In the genomic region with DNA sequence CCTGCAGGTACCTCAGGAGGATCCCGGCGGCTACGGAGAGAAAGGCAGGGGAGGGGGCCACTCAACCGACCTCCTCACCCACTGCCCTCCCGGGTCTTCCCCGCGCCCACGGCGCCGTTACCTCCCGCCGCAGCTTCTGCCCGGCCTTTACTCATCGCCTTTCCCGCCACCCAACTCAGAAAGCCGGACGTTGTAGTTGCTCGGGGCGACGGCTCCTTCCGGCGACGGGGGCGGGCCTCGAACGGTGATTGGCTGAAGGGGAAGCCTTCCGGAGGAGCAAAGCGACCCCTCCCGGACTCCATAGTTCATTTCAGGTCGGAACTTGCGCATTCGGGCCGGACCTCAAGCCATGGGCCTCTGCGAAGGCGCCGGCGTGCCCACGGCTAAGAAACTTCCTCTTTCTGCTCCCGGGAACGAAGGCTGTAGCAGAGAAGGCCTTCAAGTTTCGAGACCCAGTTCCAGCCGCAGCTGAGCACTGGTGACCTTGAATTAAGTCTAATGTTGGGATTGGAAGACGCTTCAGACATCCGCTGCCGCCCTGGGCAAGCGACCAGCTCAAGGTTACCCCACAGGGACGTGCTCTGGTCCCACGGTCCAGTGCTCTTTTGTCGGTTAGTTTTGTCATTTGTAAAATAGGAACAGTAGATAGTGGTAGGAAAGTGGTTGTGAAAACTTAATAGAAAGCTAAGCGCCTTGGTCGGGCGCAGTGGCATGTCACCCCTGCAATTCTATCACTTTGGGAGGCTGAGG, we compare ENCODE assay signal across 1 cellular context.
TF ChIP-seq lines count a peak whose summit lies in the region.

A gene with protein sequence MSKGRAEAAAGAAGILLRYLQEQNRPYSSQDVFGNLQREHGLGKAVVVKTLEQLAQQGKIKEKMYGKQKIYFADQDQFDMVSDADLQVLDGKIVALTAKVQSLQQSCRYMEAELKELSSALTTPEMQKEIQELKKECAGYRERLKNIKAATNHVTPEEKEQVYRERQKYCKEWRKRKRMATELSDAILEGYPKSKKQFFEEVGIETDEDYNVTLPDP (minus strand): TSS at position 198 of the 750 bp plus-strand sequence. CDS start 43 bp downstream, at position 155.

TF ChIP-seq in K562, 482 proteins besides CTCF, POLR2A, EP300 and RAD21 (continued from another document and continues in another):
- no peak for TF ChIP-seq YY1 (IDR thresholded peaks at IDR 0.05; ENCODE audit: borderline replicate concordance in 1 of 3, control insufficient read depth in 1 of 3, extremely low read depth in 1 of 3, insufficient read depth in 3 of 3, insufficient read length in 1 of 3, insufficient replicate concordance in 2 of 3, low read depth in 1 of 3, low read length in 2 of 3)
- no peak for TF ChIP-seq ZNF23 (CRISPR knock-in tag; IDR thresholded peaks at IDR 0.05)
- TF ChIP-seq CC2D1A (IDR thresholded peaks at IDR 0.05), result no peak
- TF ChIP-seq, protein P1, sequence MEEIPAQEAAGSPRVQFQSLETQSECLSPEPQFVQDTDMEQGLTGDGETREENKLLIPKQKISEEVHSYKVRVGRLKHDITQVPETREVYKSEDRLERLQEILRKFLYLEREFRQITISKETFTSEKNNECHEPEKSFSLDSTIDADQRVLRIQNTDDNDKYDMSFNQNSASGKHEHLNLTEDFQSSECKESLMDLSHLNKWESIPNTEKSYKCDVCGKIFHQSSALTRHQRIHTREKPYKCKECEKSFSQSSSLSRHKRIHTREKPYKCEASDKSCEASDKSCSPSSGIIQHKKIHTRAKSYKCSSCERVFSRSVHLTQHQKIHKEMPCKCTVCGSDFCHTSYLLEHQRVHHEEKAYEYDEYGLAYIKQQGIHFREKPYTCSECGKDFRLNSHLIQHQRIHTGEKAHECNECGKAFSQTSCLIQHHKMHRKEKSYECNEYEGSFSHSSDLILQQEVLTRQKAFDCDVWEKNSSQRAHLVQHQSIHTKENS (CRISPR knock-in tag; IDR thresholded peaks at IDR 0.05), result no peak
- TF ChIP-seq NFATC3 (IDR thresholded peaks at IDR 0.05), result no peak
- no peak for TF ChIP-seq ATF3 (IDR thresholded peaks at IDR 0.05)
- TF ChIP-seq ATF3 (CRISPR knock-in tag; conservative IDR thresholded peaks at IDR 0.05), result no peak
- no peak for TF ChIP-seq ZNF75A (CRISPR knock-in tag; IDR thresholded peaks at IDR 0.05)
- peak; percentile 87 for TF ChIP-seq SUPT5H (IDR thresholded peaks at IDR 0.05)
- TF ChIP-seq PRPF4 (IDR thresholded peaks at IDR 0.05; ENCODE audit: insufficient read depth, low read depth, low read length, poor library complexity, severe bottlenecking), result no peak
- TF ChIP-seq BMI1 (IDR thresholded peaks at IDR 0.05; ENCODE audit: low read length), result peak; percentile 73; the same call in 1 of the 2 replicates
- TF ChIP-seq ZNF134 (CRISPR knock-in tag; conservative IDR thresholded peaks at IDR 0.05), result no peak
- no peak for TF ChIP-seq HDAC6 (IDR thresholded peaks at IDR 0.05; ENCODE audit: low read depth, low read length)
- no peak for TF ChIP-seq ZNF740 (CRISPR knock-in tag; IDR thresholded peaks at IDR 0.05)
- TF ChIP-seq ZNF740 (tag; IDR thresholded peaks at IDR 0.05), result no peak
- TF ChIP-seq, protein P2, sequence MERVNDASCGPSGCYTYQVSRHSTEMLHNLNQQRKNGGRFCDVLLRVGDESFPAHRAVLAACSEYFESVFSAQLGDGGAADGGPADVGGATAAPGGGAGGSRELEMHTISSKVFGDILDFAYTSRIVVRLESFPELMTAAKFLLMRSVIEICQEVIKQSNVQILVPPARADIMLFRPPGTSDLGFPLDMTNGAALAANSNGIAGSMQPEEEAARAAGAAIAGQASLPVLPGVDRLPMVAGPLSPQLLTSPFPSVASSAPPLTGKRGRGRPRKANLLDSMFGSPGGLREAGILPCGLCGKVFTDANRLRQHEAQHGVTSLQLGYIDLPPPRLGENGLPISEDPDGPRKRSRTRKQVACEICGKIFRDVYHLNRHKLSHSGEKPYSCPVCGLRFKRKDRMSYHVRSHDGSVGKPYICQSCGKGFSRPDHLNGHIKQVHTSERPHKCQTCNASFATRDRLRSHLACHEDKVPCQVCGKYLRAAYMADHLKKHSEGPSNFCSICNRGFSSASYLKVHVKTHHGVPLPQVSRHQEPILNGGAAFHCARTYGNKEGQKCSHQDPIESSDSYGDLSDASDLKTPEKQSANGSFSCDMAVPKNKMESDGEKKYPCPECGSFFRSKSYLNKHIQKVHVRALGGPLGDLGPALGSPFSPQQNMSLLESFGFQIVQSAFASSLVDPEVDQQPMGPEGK (CRISPR knock-in tag; IDR thresholded peaks at IDR 0.05; ENCODE audit: borderline replicate concordance), result no peak
- no peak for TF ChIP-seq ZNF280A (IDR thresholded peaks at IDR 0.05; ENCODE audit: low read depth, partially characterized antibody)
- no peak for TF ChIP-seq ZNF431 (CRISPR knock-in tag; IDR thresholded peaks at IDR 0.05)
- no peak for TF ChIP-seq ARHGAP35 (IDR thresholded peaks at IDR 0.05; ENCODE audit: partially characterized antibody)
- no peak for TF ChIP-seq ASH1L (IDR thresholded peaks at IDR 0.05; ENCODE audit: borderline replicate concordance, low read depth, partially characterized antibody)
- TF ChIP-seq NFXL1 (CRISPR knock-in tag; IDR thresholded peaks at IDR 0.05), result no peak
- no peak for TF ChIP-seq SLC30A9 (CRISPR knock-in tag; IDR thresholded peaks at IDR 0.05)
- TF ChIP-seq E2F8 (IDR thresholded peaks at IDR 0.05; ENCODE audit: low read depth, partially characterized antibody), result peak; percentile 100
- TF ChIP-seq, protein P3, sequence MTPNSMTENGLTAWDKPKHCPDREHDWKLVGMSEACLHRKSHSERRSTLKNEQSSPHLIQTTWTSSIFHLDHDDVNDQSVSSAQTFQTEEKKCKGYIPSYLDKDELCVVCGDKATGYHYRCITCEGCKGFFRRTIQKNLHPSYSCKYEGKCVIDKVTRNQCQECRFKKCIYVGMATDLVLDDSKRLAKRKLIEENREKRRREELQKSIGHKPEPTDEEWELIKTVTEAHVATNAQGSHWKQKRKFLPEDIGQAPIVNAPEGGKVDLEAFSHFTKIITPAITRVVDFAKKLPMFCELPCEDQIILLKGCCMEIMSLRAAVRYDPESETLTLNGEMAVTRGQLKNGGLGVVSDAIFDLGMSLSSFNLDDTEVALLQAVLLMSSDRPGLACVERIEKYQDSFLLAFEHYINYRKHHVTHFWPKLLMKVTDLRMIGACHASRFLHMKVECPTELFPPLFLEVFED (CRISPR knock-in tag; conservative IDR thresholded peaks at IDR 0.05), result no peak
- no peak for TF ChIP-seq CHD1 (IDR thresholded peaks at IDR 0.05; ENCODE audit: low read length)
- no peak for TF ChIP-seq HNRNPH1 (optimal IDR thresholded peaks at IDR 0.05; ENCODE audit: low read depth, low read length)
- no peak for TF ChIP-seq HIVEP1 (CRISPR knock-in tag; IDR thresholded peaks at IDR 0.05)
- TF ChIP-seq RFX1 (IDR thresholded peaks at IDR 0.05), result peak; percentile 97
- no peak for TF ChIP-seq RREB1 (CRISPR knock-in tag; IDR thresholded peaks at IDR 0.05)
- no peak for TF ChIP-seq ZKSCAN3 (CRISPR knock-in tag; IDR thresholded peaks at IDR 0.05)
- TF ChIP-seq FOXK1 (CRISPR knock-in tag; IDR thresholded peaks at IDR 0.05; ENCODE audit: borderline replicate concordance), result no peak
- no peak for TF ChIP-seq ATF1 (CRISPR knock-in tag; IDR thresholded peaks at IDR 0.05)
- TF ChIP-seq ATF1 (tag; IDR thresholded peaks at IDR 0.05), result peak; percentile 65
- no peak for TF ChIP-seq KLF1 (tag; IDR thresholded peaks at IDR 0.05)
- TF ChIP-seq ZNF707 (CRISPR knock-in tag; conservative IDR thresholded peaks at IDR 0.05), result no peak
- TF ChIP-seq YBX1 (IDR thresholded peaks at IDR 0.05), result no peak
- TF ChIP-seq, protein P4, sequence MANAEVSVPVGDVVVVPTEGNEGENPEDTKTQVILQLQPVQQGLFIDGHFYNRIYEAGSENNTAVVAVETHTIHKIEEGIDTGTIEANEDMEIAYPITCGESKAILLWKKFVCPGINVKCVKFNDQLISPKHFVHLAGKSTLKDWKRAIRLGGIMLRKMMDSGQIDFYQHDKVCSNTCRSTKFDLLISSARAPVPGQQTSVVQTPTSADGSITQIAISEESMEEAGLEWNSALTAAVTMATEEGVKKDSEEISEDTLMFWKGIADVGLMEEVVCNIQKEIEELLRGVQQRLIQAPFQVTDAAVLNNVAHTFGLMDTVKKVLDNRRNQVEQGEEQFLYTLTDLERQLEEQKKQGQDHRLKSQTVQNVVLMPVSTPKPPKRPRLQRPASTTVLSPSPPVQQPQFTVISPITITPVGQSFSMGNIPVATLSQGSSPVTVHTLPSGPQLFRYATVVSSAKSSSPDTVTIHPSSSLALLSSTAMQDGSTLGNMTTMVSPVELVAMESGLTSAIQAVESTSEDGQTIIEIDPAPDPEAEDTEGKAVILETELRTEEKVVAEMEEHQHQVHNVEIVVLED (CRISPR knock-in tag; IDR thresholded peaks at IDR 0.05), result no peak
